31 cellular contexts compared by ENCODE assay signal in the genomic region with DNA sequence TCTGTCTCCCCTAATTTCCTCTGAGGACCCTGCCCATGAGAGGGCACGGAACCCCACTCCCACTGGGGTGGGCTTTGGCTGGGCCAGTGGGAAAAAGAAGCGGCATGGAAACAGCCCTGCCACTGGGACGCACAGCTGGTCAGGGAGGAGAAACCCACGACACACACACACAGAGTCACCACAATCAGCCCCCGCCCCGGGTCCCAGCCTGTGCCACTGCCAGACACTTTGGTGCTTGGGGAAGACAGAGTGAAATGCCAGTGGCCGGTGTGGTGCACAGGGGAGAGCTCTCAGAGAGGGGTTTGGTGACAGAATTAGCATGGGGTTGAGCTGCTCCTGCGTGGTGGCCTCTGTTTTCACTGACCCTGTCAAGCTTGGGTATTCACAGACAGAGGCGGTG.
"Had no signal": no experiment of that assay in that cellular context is flagged by ENCODE, and none has a peak within 500 bp of the region (broad histone marks: within the 10 kb centered on the region; RNA-seq: fewer than 3 reads in every experiment).

No MANE protein-coding gene starts in this region.

- H3K9me3 ChIP-seq: adrenal gland had no signal

- H3K27me3 ChIP-seq: adrenal gland, cardiac muscle cell had no signal

- DNase-seq: activated B cell treated with CpG ODN at 0.5 μM for 24 hours; activated CD4-positive, alpha-beta memory T cell treated with anti-CD3 and anti-CD28 coated beads for 36 hours; activated CD4-positive, alpha-beta T cell treated with anti-CD3 and anti-CD28 coated beads for 4 hours; activated CD4-positive, alpha-beta T cell treated with anti-CD3 and anti-CD28 coated beads, Interleukin-2, amount 10 ng/mL, durations not matched to agents 24 days and 14 days; activated CD4-positive, alpha-beta T cell treated with anti-CD3 and anti-CD28 coated beads, Interleukin-2, amount 50 U/mL, for 1 hour; activated CD4-positive, alpha-beta T cell treated with anti-CD3 and anti-CD28 coated beads, Interleukin-2, amount 50 U/mL, for 4 hours; activated CD4-positive, CD25-positive, alpha-beta regulatory T cell treated with anti-CD3 and anti-CD28 coated beads, Interleukin-2, amount 50 U/mL, for 72 hours; activated CD8-positive, alpha-beta memory T cell treated with anti-CD3 and anti-CD28 coated beads, Interleukin-2, amount 50 U/mL, for 4 hours; activated CD8-positive, alpha-beta T cell treated with anti-CD3 and anti-CD28 coated beads for 36 hours; activated effector memory CD4-positive, alpha-beta T cell treated with anti-CD3 and anti-CD28 coated beads, Interleukin-2, amount 50 U/mL, for 16 hours; activated gamma-delta T cell treated with Interleukin-2 at 50 U/mL for 16 hours; activated naive CD4-positive, alpha-beta T cell; activated naive CD4-positive, alpha-beta T cell treated with anti-CD3 and anti-CD28 coated beads for 36 hours; activated naive CD4-positive, alpha-beta T cell treated with anti-CD3 and anti-CD28 coated beads, Interleukin-2, amount 50 U/mL, for 16 hours; activated naive CD8-positive, alpha-beta T cell treated with anti-CD3 and anti-CD28 coated beads for 36 hours; activated T-cell treated with anti-CD3 and anti-CD28 coated beads for 4 hours; activated T-cell treated with anti-CD3 and anti-CD28 coated beads, Interleukin-2, amount 50 U/mL, for 1 hour; activated T-cell treated with anti-CD3 and anti-CD28 coated beads, Interleukin-2, amount 50 U/mL, for 4 hours; activated T-cell treated with anti-CD3 and anti-CD28 coated beads, Interleukin-2, amount 50 U/mL, for 72 hours; adrenal gland; amniotic stem cell; caudate nucleus; T-helper 1 cell; T-helper 2 cell; T-helper 9 cell had no signal

- H3K4me3 ChIP-seq: adrenal gland, cardiac muscle cell had no signal

- FAIRE-seq: bronchial epithelial cell, TTC549 had no signal

- H3K36me3 ChIP-seq: adrenal gland, cardiac muscle cell had no signal

- ATAC-seq: activated CD8-positive, alpha-beta T cell treated with anti-CD3 and anti-CD28 coated beads for 36 hours; activated naive CD4-positive, alpha-beta T cell treated with anti-CD3 and anti-CD28 coated beads, Interleukin-2, amount 50 U/mL, for 72 hours; activated T-cell treated with anti-CD3 and anti-CD28 coated beads, Interleukin-2, amount 50 U/mL, for 4 hours; activated T-cell treated with anti-CD3 and anti-CD28 coated beads, Interleukin-2, amount 50 U/mL, for 72 hours; activated T-helper 17 cell treated with anti-CD3 and anti-CD28 coated beads, Interleukin-2, amount 50 U/mL, for 72 hours had no signal

- H3K27ac ChIP-seq: adrenal gland, cardiac muscle cell, VCaP had no signal
